9 cellular contexts compared by ENCODE assay signal in genomic region chr22:39148727-39149535, GRCh38. TPM values are rescaled to one million over a fixed set of nuclear protein-coding genes. Genes with fewer than 3 reads are reported as not detected.
DNase-seq lines count a peak whose midpoint lies in the region; ATAC-seq and TF ChIP-seq lines count a peak whose summit lies in the region.
"Had no signal": no experiment of that assay in that cellular context is flagged by ENCODE, and none has a peak within 500 bp of the region (broad histone marks: within the 10 kb centered on the region; RNA-seq: fewer than 3 reads in every experiment).

No MANE protein-coding gene starts in this region.

- peaks cover 51% of the 10 kb centered on the region for H3K4me1 Mint-ChIP-seq in activated T-helper 1 cell treated with anti-CD3 and anti-CD28 coated beads, Interleukin-12 subunit alpha, Interleukin-12 subunit beta, Interleukin-2, Interleukin-4 antibody, amounts not matched to agents 30 ng/mL and 10 ng/mL and 1 ng/mL, durations not matched to agents 14 hours and 24 hours and 36 hours (ENCODE audit: low read depth)

- ATAC-seq in HG03521 (IDR thresholded peaks at IDR 0.05; ENCODE audit: unreplicated experiment) = no peak

- no peak overlapping the region for H3K4me3 ChIP-seq in MG63
- H3K4me3 ChIP-seq in lower leg skin (ENCODE audit: low read depth, poor library complexity, severe bottlenecking) = no peak overlapping the region

- peak; percentile 27 for DNase-seq in MG63
- peak; percentile 39 for DNase-seq in activated T-helper 1 cell treated with anti-CD3 and anti-CD28 coated beads, Interleukin-12 subunit alpha, Interleukin-12 subunit beta, Interleukin-2, Interleukin-4 antibody, amounts not matched to agents 30 ng/mL and 10 ng/mL and 1 ng/mL, durations not matched to agents 14 hours and 24 hours and 36 hours (ENCODE audit: low spot score)
- peak; percentile 72 for DNase-seq in iPS-NIHi11 (ENCODE audit: low spot score)
- DNase-seq in stimulated activated CD8-positive, alpha-beta memory T cell treated with anti-CD3 and anti-CD28 coated beads, Interleukin-12 subunit alpha, Interleukin-12 subunit beta, amount 100 ng/mL, for 4 hours (ENCODE audit: low read depth) = peak; percentile 66
- DNase-seq in DMS114 treated with DMSO at 0.1 percent for 48 hours (lab: John Stamatoyannopoulos, UW; ENCODE audit: unreplicated experiment) = no peak
- no peak for DNase-seq in HUDEP-2 (lab: John Stamatoyannopoulos, UW; ENCODE audit: unreplicated experiment in 76 of 76)
- no peak for DNase-seq in lower leg skin (ENCODE audit: low spot score in 2 of 2)

- peaks cover 9% of the 10 kb centered on the region for H3K27me3 ChIP-seq in MG63

- H3K36me3 Mint-ChIP-seq in activated T-helper 1 cell treated with anti-CD3 and anti-CD28 coated beads, Interleukin-12 subunit alpha, Interleukin-12 subunit beta, Interleukin-2, Interleukin-4 antibody, amounts not matched to agents 30 ng/mL and 10 ng/mL and 1 ng/mL, durations not matched to agents 14 hours and 24 hours and 36 hours (ENCODE audit: low read depth) = peaks cover 5% of the 10 kb centered on the region

- no peak for TF ChIP-seq CTCF in lower leg skin (IDR thresholded peaks at IDR 0.05)

- no peaks in the 10 kb centered on the region for H3K9me3 ChIP-seq in MG63

- peaks cover 7% of the 10 kb centered on the region for H3K27me3 Mint-ChIP-seq in activated T-helper 1 cell treated with anti-CD3 and anti-CD28 coated beads, Interleukin-12 subunit alpha, Interleukin-12 subunit beta, Interleukin-2, Interleukin-4 antibody, amounts not matched to agents 30 ng/mL and 10 ng/mL and 1 ng/mL, durations not matched to agents 14 hours and 24 hours and 36 hours (ENCODE audit: insufficient read depth)

- WGBS in lower leg skin, 2 donors = 69 to 81% methylated on average over 6 to 9 of the region's 9 CpGs

- no peak for TF ChIP-seq POLR2A in lower leg skin (IDR thresholded peaks at IDR 0.05)

- intact Hi-C loops in activated T-helper 1 cell treated with anti-CD3 and anti-CD28 coated beads, Interleukin-12 subunit alpha, Interleukin-12 subunit beta, Interleukin-2, Interleukin-4 antibody, amounts not matched to agents 30 ng/mL and 10 ng/mL and 1 ng/mL, durations not matched to agents 14 hours and 24 hours and 36 hours (cut with micrococcal nuclease) = no loop called here
- intact Hi-C loops in lower leg skin (cut with DNase I; ENCODE audit: low total_unique reads) = no loop called here

- H3K27ac Mint-ChIP-seq in activated T-helper 1 cell treated with anti-CD3 and anti-CD28 coated beads, Interleukin-12 subunit alpha, Interleukin-12 subunit beta, Interleukin-2, Interleukin-4 antibody, amounts not matched to agents 30 ng/mL and 10 ng/mL and 1 ng/mL, durations not matched to agents 14 hours and 24 hours and 36 hours = peak overlapping the region; percentile 52

- H3K36me3 ChIP-seq in MG63 = no peaks in the 10 kb centered on the region

- no peaks in the 10 kb centered on the region for H3K9me3 Mint-ChIP-seq in activated T-helper 1 cell treated with anti-CD3 and anti-CD28 coated beads, Interleukin-12 subunit alpha, Interleukin-12 subunit beta, Interleukin-2, Interleukin-4 antibody, amounts not matched to agents 30 ng/mL and 10 ng/mL and 1 ng/mL, durations not matched to agents 14 hours and 24 hours and 36 hours

- peak overlapping the region; percentile 33 for H3K4me3 Mint-ChIP-seq in activated T-helper 1 cell treated with anti-CD3 and anti-CD28 coated beads, Interleukin-12 subunit alpha, Interleukin-12 subunit beta, Interleukin-2, Interleukin-4 antibody, amounts not matched to agents 30 ng/mL and 10 ng/mL and 1 ng/mL, durations not matched to agents 14 hours and 24 hours and 36 hours

RNA-seq across cellular contexts. Expression of gene CBX7, which starts 3.5 kb away (rescaled TPM):
- 7.9 and 13.6 TPM in 2 replicates for total RNA-seq in MG63 (2014; rRNA removed; shearing (Covaris generic); ENCODE audit: low replicate concordance)
- total RNA-seq in activated T-helper 1 cell treated with anti-CD3 and anti-CD28 coated beads, Interleukin-12 subunit alpha, Interleukin-12 subunit beta, Interleukin-2, Interleukin-4 antibody, amounts not matched to agents 30 ng/mL and 10 ng/mL and 1 ng/mL, durations not matched to agents 14 hours and 24 hours and 36 hours = 12.7 and 13.8 TPM in 2 replicates
- total RNA-seq in lower leg skin = 100 to 1,000 TPM in 1 of 4 donors, 10 to 100 TPM in 3; 47.6 to 108 (median 64.8) TPM

RNA-seq across cellular contexts. Expression of gene APOBEC3H, which starts 51.9 kb away (rescaled TPM):
- not detected in 2 replicates for total RNA-seq in MG63 (2014; rRNA removed; shearing (Covaris generic); ENCODE audit: low replicate concordance)
- 5.0 and 7.4 TPM in 2 replicates for total RNA-seq in activated T-helper 1 cell treated with anti-CD3 and anti-CD28 coated beads, Interleukin-12 subunit alpha, Interleukin-12 subunit beta, Interleukin-2, Interleukin-4 antibody, amounts not matched to agents 30 ng/mL and 10 ng/mL and 1 ng/mL, durations not matched to agents 14 hours and 24 hours and 36 hours
- not detected for total RNA-seq in lower leg skin
- total RNA-seq: kidney epithelial cell had no signal

Comparison
In these comparisons a context has a peak if more than half of its experiments do, and no peak if none do; other contexts are left out.
1. DNase-seq: peak in MG63 (single experiment), activated T-helper 1 cell treated with anti-CD3 and anti-CD28 coated beads, Interleukin-12 subunit alpha, Interleukin-12 subunit beta, Interleukin-2, Interleukin-4 antibody, amounts not matched to agents 30 ng/mL and 10 ng/mL and 1 ng/mL, durations not matched to agents 14 hours and 24 hours and 36 hours (single experiment), iPS-NIHi11 (single experiment) and stimulated activated CD8-positive, alpha-beta memory T cell treated with anti-CD3 and anti-CD28 coated beads, Interleukin-12 subunit alpha, Interleukin-12 subunit beta, amount 100 ng/mL, for 4 hours (single experiment); none in DMS114 treated with DMSO at 0.1 percent for 48 hours (single experiment), HUDEP-2 (0 of 76) and lower leg skin (0 of 2).